Comparison of ENCODE assay signal across 11 cellular contexts in the genomic region with DNA sequence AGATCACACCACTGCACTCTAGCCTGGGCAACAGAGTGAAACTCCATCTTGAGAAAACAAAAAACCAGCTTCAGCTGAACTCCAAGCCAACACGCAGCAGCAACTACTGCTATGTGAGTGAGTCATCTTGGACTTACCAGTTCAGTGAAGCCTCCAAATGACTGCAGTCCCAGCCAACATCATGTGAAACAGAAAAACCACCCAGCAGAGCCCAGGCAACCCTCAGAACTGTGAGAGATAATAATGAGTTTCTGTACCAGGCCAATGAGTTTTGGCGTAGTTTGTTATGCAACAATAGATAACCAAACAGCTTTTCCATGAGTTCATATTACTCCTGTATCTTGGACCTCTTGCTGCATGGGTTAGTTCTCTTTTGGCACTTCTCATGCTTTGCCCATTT. TPM values are rescaled to one million over a fixed set of nuclear protein-coding genes. Genes with fewer than 3 reads are reported as not detected.
A peak's percentile ranks its signal among the peaks of the same experiment; 100 is the strongest.
DNase-seq lines count a peak whose midpoint lies in the region; ATAC-seq, FAIRE-seq and TF ChIP-seq lines count a peak whose summit lies in the region.
"Had no signal": no experiment of that assay in that cellular context is flagged by ENCODE, and none has a peak within 500 bp of the region (broad histone marks: within the 10 kb centered on the region; RNA-seq: fewer than 3 reads in every experiment).

No MANE protein-coding gene starts in this region.

- no peak for TF ChIP-seq EP300 in K562 (IDR thresholded peaks at IDR 0.05; ENCODE audit: low read length)

- peak; percentile 28; the same call in 2 of the 3 replicates for ATAC-seq in K562
- no peak for ATAC-seq in HG03439 (IDR thresholded peaks at IDR 0.05; ENCODE audit: unreplicated experiment)
- ATAC-seq in HG03457 (IDR thresholded peaks at IDR 0.05; ENCODE audit: unreplicated experiment), result no peak

- no peaks in the 10 kb centered on the region for H3K9me1 ChIP-seq in K562 (ENCODE audit: control insufficient read depth, insufficient read depth, low read length)

- TF ChIP-seq POLR2A in K562 (conservative IDR thresholded peaks at IDR 0.05), result no peak

- no peak overlapping the region for H2AFZ ChIP-seq in K562 (ENCODE audit: low read depth, low read length)

- FAIRE-seq in K562 (lab: Jason Lieb, UNC), result peak; percentile 6
- FAIRE-seq: A204.1 had no signal

- H3K27me3 ChIP-seq in K562 (ENCODE audit: control insufficient read depth in 2 of 2, insufficient read depth in 2 of 2, low read length in 2 of 2), result no peaks in the 10 kb centered on the region

- no peak overlapping the region for H3K4me3 ChIP-seq in K562

- no peak for TF ChIP-seq RAD21 in K562 (CRISPR knock-in tag; conservative IDR thresholded peaks at IDR 0.05 in 1 of 2, IDR thresholded peaks at IDR 0.05 in 1 of 2)

- H4K20me1 ChIP-seq in K562 (replicated peaks; ENCODE audit: control insufficient read depth, insufficient read depth, low read length), result peaks cover 14% of the 10 kb centered on the region; the same call in 1 of the 2 replicates

- no peak overlapping the region for H3K4me3 Mint-ChIP-seq in T-helper 2 cell treated with Interferon-gamma antibody and Interleukin-4, amounts not matched to agents 5 μg/mL and 100 μg/mL, for 36 hours
- no peak overlapping the region for H3K4me3 Mint-ChIP-seq in osteocyte (ENCODE audit: unreplicated experiment)

- H3K27me3 Mint-ChIP-seq in T-helper 2 cell treated with Interferon-gamma antibody and Interleukin-4, amounts not matched to agents 5 μg/mL and 100 μg/mL, for 36 hours (ENCODE audit: low read depth), result no peaks in the 10 kb centered on the region
- no peaks in the 10 kb centered on the region for H3K27me3 Mint-ChIP-seq in osteocyte (ENCODE audit: unreplicated experiment)

- peak overlapping the region; percentile 52 for H3K27ac Mint-ChIP-seq in T-helper 2 cell treated with Interferon-gamma antibody and Interleukin-4, amounts not matched to agents 5 μg/mL and 100 μg/mL, for 36 hours
- no peak overlapping the region for H3K27ac Mint-ChIP-seq in osteocyte (ENCODE audit: unreplicated experiment)

- H3K9ac ChIP-seq in K562 (ENCODE audit: insufficient read depth in 1 of 2, low read depth in 2 of 2, low read length in 2 of 2), result no peak overlapping the region

- intact Hi-C loops in K562 (cut with micrococcal nuclease), result loop anchor here (5.0 kb wide), 1 partner anchor 331 kb away; a partner anchor contains a TSS

- H3K9me3 Mint-ChIP-seq in T-helper 2 cell treated with Interferon-gamma antibody and Interleukin-4, amounts not matched to agents 5 μg/mL and 100 μg/mL, for 36 hours, result peaks cover 16% of the 10 kb centered on the region
- no peaks in the 10 kb centered on the region for H3K9me3 Mint-ChIP-seq in osteocyte (ENCODE audit: unreplicated experiment)

- peaks cover 56% of the 10 kb centered on the region for H3K36me3 ChIP-seq in K562 (ENCODE audit: control insufficient read depth, insufficient read depth, low read length)

- DNase-seq in SIG-M5 treated with dmso at 0.1 percent for 504 hours (lab: John Stamatoyannopoulos, UW; ENCODE audit: unreplicated experiment) (peak; percentile 17), SIG-M5 (lab: John Stamatoyannopoulos, UW) (no peak), K562 (ENCODE audit: extremely low read depth in 1 of 4, low spot score in 3 of 4) (peak in 1 of 4 experiments; percentile 60), osteocyte (ENCODE audit: extremely low spot score, unreplicated experiment) (no peak)
- peak; percentile 47 for DNase-seq in T-helper 2 cell treated with Interferon-gamma antibody and Interleukin-4, amounts not matched to agents 5 μg/mL and 100 μg/mL, for 36 hours (ENCODE audit: low spot score)
- peak; percentile 30 for DNase-seq in stimulated activated CD4-positive, alpha-beta T cell treated with anti-CD3 and anti-CD28 coated beads, Interleukin-4, amount 100 ng/mL, for 1 hour
- DNase-seq: effector CD8-positive, alpha-beta T cell; Kasumi-1 had no signal

- H3K4me1 Mint-ChIP-seq in T-helper 2 cell treated with Interferon-gamma antibody and Interleukin-4, amounts not matched to agents 5 μg/mL and 100 μg/mL, for 36 hours (ENCODE audit: low read depth), result peaks cover 51% of the 10 kb centered on the region
- H3K4me1 Mint-ChIP-seq in osteocyte (ENCODE audit: unreplicated experiment), result no peaks in the 10 kb centered on the region

- BruUV-seq in K562 (replicated peaks; lab: Mats Ljungman, UMichigan), result no TSS peak

- peaks cover 63% of the 10 kb centered on the region for H3K79me2 ChIP-seq in K562 (ENCODE audit: control insufficient read depth, insufficient read depth, low read length)

- H3K4me1 ChIP-seq in K562 (replicated peaks in 1 of 2; ENCODE audit: control insufficient read depth in 2 of 2, insufficient read depth in 2 of 2, low read length in 2 of 2), result peaks cover 6 to 45% of the 10 kb centered on the region in 2 experiments

- H3K9me3 ChIP-seq in K562 (replicated peaks; ENCODE audit: control insufficient read depth, insufficient read depth, low read depth, low read length), result no peaks in the 10 kb centered on the region

- no peak overlapping the region for H3K27ac ChIP-seq in K562 (ENCODE audit: extremely low read depth, low read depth, low read length)

- TF ChIP-seq CTCF in K562 (IDR thresholded peaks at IDR 0.05 in 2 of 3, conservative IDR thresholded peaks at IDR 0.05 in 1 of 3; ENCODE audit: insufficient read depth in 2 of 3, low read depth in 1 of 3, low read length in 3 of 3) (no peak), osteocyte (IDR thresholded peaks at IDR 0.05) (no peak)

- CTCF ChIA-PET in K562 (lab: Yijun Ruan, JAX; ENCODE audit: low intra/inter-chr PET ratio), result no interaction called here

- POLR2A ChIA-PET in K562 (lab: Yijun Ruan, JAX), result interaction anchor here (1.1 to 2.6 kb wide), 6 partner anchors 10 to 25 kb away, joined by 3 to 25 read pairs (median 8); a partner anchor contains a TSS

- in situ Hi-C loops in K562 (cut with MboI), result no loop called here

- peaks cover 54% of the 10 kb centered on the region for H3K36me3 Mint-ChIP-seq in T-helper 2 cell treated with Interferon-gamma antibody and Interleukin-4, amounts not matched to agents 5 μg/mL and 100 μg/mL, for 36 hours (ENCODE audit: low read depth)
- peaks cover 23% of the 10 kb centered on the region for H3K36me3 Mint-ChIP-seq in osteocyte (ENCODE audit: unreplicated experiment)

- WGBS in K562 (ENCODE audit: insufficient coverage, low coverage, missing lambda C conversion rate), result 29% methylated on average over 2 of the region's 2 CpGs

- no peak overlapping the region for H3K4me2 ChIP-seq in K562 (ENCODE audit: insufficient read depth, low read length)

RNA-seq across cellular contexts. Expression of a gene that starts 23.3 kb away (rescaled TPM):
- total RNA-seq in K562 (2011; cell fraction: chromatin; rRNA removed; ENCODE audit: low replicate concordance), result 126 and 135 TPM in 2 replicates
- total RNA-seq in K562 (2011; cell fraction: nucleolus; rRNA removed), result 70.4 and 78.8 TPM in 2 replicates
- 90.9 and 130 TPM in 2 replicates for total RNA-seq in K562 (2011; cell fraction: nucleoplasm; rRNA removed)
- total RNA-seq in K562 (2014; rRNA removed), result 17.7 and 18.7 TPM in 2 replicates
- total RNA-seq in K562 (2014; rRNA removed; fragmentation: Illumina TruSeq; extraction: Trizol), result 8.2 and 8.3 TPM in 2 replicates
- total RNA-seq in K562 (2015; rRNA removed; fragmentation: Illumina TruSeq; extraction: Trizol), result 10.4 and 12.0 TPM in 2 replicates
- 24.0 and 31.3 TPM in 2 replicates for total RNA-seq in K562 (2021)
- 13.5 and 27.0 TPM in 2 replicates for polyA plus RNA-seq in K562 (2011; rRNA removed)
- 17.1 and 19.2 TPM in 2 replicates for polyA plus RNA-seq in K562 (2011; cell fraction: cytosol; rRNA removed)
- polyA plus RNA-seq in K562 (2011; cell fraction: nucleus; rRNA removed), result 115 and 157 TPM in 2 replicates
- 27.6 and 28.9 TPM in 2 replicates for polyA plus RNA-seq in K562 (2012)
- 19.9 and 21.4 TPM in 2 replicates for polyA plus RNA-seq in K562 (2014; fragmentation: Illumina TruSeq; extraction: Trizol)
- 1 to 10 TPM in 1 of 2 experiments, under 1 TPM in 1; 0.82 to 1.1 TPM for polyA plus RNA-seq in K562 (2014; fragmentation: Nextera tagmentation; extraction: Ambion mirVana)
- 21.5 and 21.8 TPM in 2 replicates for polyA plus RNA-seq in K562 (2014; rRNA removed)
- 18.1 and 18.7 TPM in 2 replicates for polyA minus RNA-seq in K562 (2011; rRNA and poly(A)+ RNA removed)
- 12.2 and 15.7 TPM in 2 replicates for polyA minus RNA-seq in K562 (2011; cell fraction: cytosol; rRNA and poly(A)+ RNA removed)
- polyA minus RNA-seq in K562 (2011; cell fraction: nucleus; rRNA and poly(A)+ RNA removed), result 23.6 and 27.0 TPM in 2 replicates
- total RNA-seq in osteocyte, result 50.3 and 52.8 TPM in 2 replicates

RNA-seq across cellular contexts. Expression of a gene that starts 25.2 kb away (rescaled TPM):
- 64.4 and 82.9 TPM in 2 replicates for total RNA-seq in K562 (2011; cell fraction: chromatin; rRNA removed; ENCODE audit: low replicate concordance)
- total RNA-seq in K562 (2011; cell fraction: nucleolus; rRNA removed), result 76.9 and 79.7 TPM in 2 replicates
- 79.7 and 82.1 TPM in 2 replicates for total RNA-seq in K562 (2011; cell fraction: nucleoplasm; rRNA removed)
- total RNA-seq in K562 (2014; rRNA removed), result 52.3 and 56.7 TPM in 2 replicates
- 21.5 and 25.2 TPM in 2 replicates for total RNA-seq in K562 (2014; rRNA removed; fragmentation: Illumina TruSeq; extraction: Trizol)
- 31.2 and 33.5 TPM in 2 replicates for total RNA-seq in K562 (2015; rRNA removed; fragmentation: Illumina TruSeq; extraction: Trizol)
- 39.5 and 42.4 TPM in 2 replicates for total RNA-seq in K562 (2021)
- polyA plus RNA-seq in K562 (2011; rRNA removed), result 26.9 and 36.3 TPM in 2 replicates
- polyA plus RNA-seq in K562 (2011; cell fraction: cytosol; rRNA removed), result 40.5 and 70.4 TPM in 2 replicates
- 24.6 and 32.8 TPM in 2 replicates for polyA plus RNA-seq in K562 (2011; cell fraction: nucleus; rRNA removed)
- 19.4 and 24.0 TPM in 2 replicates for polyA plus RNA-seq in K562 (2012)
- polyA plus RNA-seq in K562 (2014; fragmentation: Illumina TruSeq; extraction: Trizol), result 30.2 and 32.3 TPM in 2 replicates
- under 1 TPM in 1 of 2 experiments, not detected in 1; 0.32 TPM for polyA plus RNA-seq in K562 (2014; fragmentation: Nextera tagmentation; extraction: Ambion mirVana)
- polyA plus RNA-seq in K562 (2014; rRNA removed), result 44.9 and 53.3 TPM in 2 replicates
- polyA minus RNA-seq in K562 (2011; rRNA and poly(A)+ RNA removed), result 25.0 and 26.0 TPM in 2 replicates
- 14.7 and 20.7 TPM in 2 replicates for polyA minus RNA-seq in K562 (2011; cell fraction: cytosol; rRNA and poly(A)+ RNA removed)
- 16.6 and 16.9 TPM in 2 replicates for polyA minus RNA-seq in K562 (2011; cell fraction: nucleus; rRNA and poly(A)+ RNA removed)
- 10.7 and 12.4 TPM in 2 replicates for total RNA-seq in osteocyte

RNA-seq across cellular contexts. Expression of a gene that starts 30.5 kb away (rescaled TPM):
- total RNA-seq in K562 (2011; cell fraction: chromatin; rRNA removed; ENCODE audit: low replicate concordance), result 71.3 and 104 TPM in 2 replicates
- 66.8 and 70.7 TPM in 2 replicates for total RNA-seq in K562 (2011; cell fraction: nucleolus; rRNA removed)
- total RNA-seq in K562 (2011; cell fraction: nucleoplasm; rRNA removed), result 69.2 and 74.4 TPM in 2 replicates
- total RNA-seq in K562 (2014; rRNA removed), result 41.7 and 47.7 TPM in 2 replicates
- total RNA-seq in K562 (2014; rRNA removed; fragmentation: Illumina TruSeq; extraction: Trizol), result 22.8 and 28.5 TPM in 2 replicates
- 38.1 and 40.6 TPM in 2 replicates for total RNA-seq in K562 (2015; rRNA removed; fragmentation: Illumina TruSeq; extraction: Trizol)
- 138 and 143 TPM in 2 replicates for total RNA-seq in K562 (2021)
- 90.8 and 99.7 TPM in 2 replicates for polyA plus RNA-seq in K562 (2011; rRNA removed)
- polyA plus RNA-seq in K562 (2011; cell fraction: cytosol; rRNA removed), result 118 and 151 TPM in 2 replicates
- 86.5 and 110 TPM in 2 replicates for polyA plus RNA-seq in K562 (2011; cell fraction: nucleus; rRNA removed)
- 106 and 168 TPM in 2 replicates for polyA plus RNA-seq in K562 (2012)
- 87.8 and 95.5 TPM in 2 replicates for polyA plus RNA-seq in K562 (2014; fragmentation: Illumina TruSeq; extraction: Trizol)
- 10 to 100 TPM; 17.5 to 30.1 TPM for polyA plus RNA-seq in K562 (2014; fragmentation: Nextera tagmentation; extraction: Ambion mirVana)
- polyA plus RNA-seq in K562 (2014; rRNA removed), result 72.2 and 72.7 TPM in 2 replicates
- 114 and 143 TPM in 2 replicates for polyA minus RNA-seq in K562 (2011; rRNA and poly(A)+ RNA removed)
- polyA minus RNA-seq in K562 (2011; cell fraction: cytosol; rRNA and poly(A)+ RNA removed), result 86.6 and 88.6 TPM in 2 replicates
- polyA minus RNA-seq in K562 (2011; cell fraction: nucleus; rRNA and poly(A)+ RNA removed), result 16.2 and 18.3 TPM in 2 replicates
- 95.8 and 104 TPM in 2 replicates for total RNA-seq in osteocyte

Comparison
In these comparisons a context has a peak if more than half of its experiments do, and no peak if none do; other contexts are left out.
1. DNase-seq: peak in SIG-M5 treated with dmso at 0.1 percent for 504 hours (single experiment), T-helper 2 cell treated with Interferon-gamma antibody and Interleukin-4, amounts not matched to agents 5 μg/mL and 100 μg/mL, for 36 hours (single experiment) and stimulated activated CD4-positive, alpha-beta T cell treated with anti-CD3 and anti-CD28 coated beads, Interleukin-4, amount 100 ng/mL, for 1 hour (single experiment); none in SIG-M5 (single experiment) and osteocyte (single experiment).